Comparison of ENCODE assay signal across 12 cellular contexts in the genomic region with DNA sequence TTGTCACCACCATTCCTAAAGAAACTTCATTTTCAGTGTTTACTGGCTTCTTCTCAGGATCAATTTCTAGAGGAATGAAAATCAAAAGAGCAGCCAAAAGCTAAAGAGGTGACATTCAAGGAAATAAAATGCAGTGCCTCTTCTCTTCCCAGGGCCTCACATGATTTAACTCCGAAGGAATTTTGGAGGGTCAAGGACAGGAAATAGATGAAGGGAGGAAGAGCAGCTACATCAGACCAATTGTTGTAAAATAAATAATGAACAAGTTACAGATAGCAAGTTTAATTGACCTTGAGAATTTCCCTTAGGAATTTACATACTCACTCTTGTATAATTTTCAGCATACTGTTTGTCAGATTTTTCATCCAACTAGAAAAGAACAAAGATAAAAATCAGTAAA.
DNase-seq lines count a peak whose midpoint lies in the region; ATAC-seq and TF ChIP-seq lines count a peak whose summit lies in the region.
"Had no signal": no experiment of that assay in that cellular context is flagged by ENCODE, and none has a peak within 500 bp of the region (broad histone marks: within the 10 kb centered on the region; RNA-seq: fewer than 3 reads in every experiment).

No MANE protein-coding gene starts in this region.

- ATAC-seq in SK-N-SH treated with all-trans-retinoic acid at 6 μM for 48 hours (peak; percentile 80), right cardiac atrium (peak; percentile 43 to 59), HG03565 (IDR thresholded peaks at IDR 0.05; ENCODE audit: unreplicated experiment) (no peak)
- ATAC-seq in CD8-positive, alpha-beta T cell, result no peak
- ATAC-seq: activated T-cell treated with anti-CD3 and anti-CD28 coated beads, Interleukin-2, amount 50 U/mL, for 4 hours had no signal

- intact Hi-C loops in right cardiac atrium (cut with DNase I), result no loop called here
- intact Hi-C loops in CD8-positive, alpha-beta T cell (cut with DNase I, micrococcal nuclease), result no loop called here

- H3K4me1 ChIP-seq in right cardiac atrium (ENCODE audit: control insufficient read depth, insufficient read depth, low read length), result peaks cover 2% of the 10 kb centered on the region
- H3K4me1 ChIP-seq in CD8-positive, alpha-beta T cell (ENCODE audit: insufficient read depth, low read length), result no peaks in the 10 kb centered on the region

- H3K4me3 Mint-ChIP-seq in CD8-positive, alpha-beta T cell, result no peak overlapping the region
- H3K4me3 Mint-ChIP-seq: activated T-cell treated with anti-CD3 and anti-CD28 coated beads, Interleukin-2, amount 50 U/mL, for 4 hours; central memory CD8-positive, alpha-beta T cell had no signal

- no peak overlapping the region for H3K27ac ChIP-seq in right cardiac atrium (ENCODE audit: low read length)
- no peak overlapping the region for H3K27ac ChIP-seq in CD8-positive, alpha-beta T cell (ENCODE audit: low read depth, low read length)

- no peak overlapping the region for H3K4me3 ChIP-seq in right cardiac atrium (ENCODE audit: low read length)
- no peak overlapping the region for H3K4me3 ChIP-seq in CD8-positive, alpha-beta T cell (ENCODE audit: low read depth, low read length)
- H3K4me3 ChIP-seq: K562 had no signal

- H3K9me3 ChIP-seq in right cardiac atrium (ENCODE audit: control insufficient read depth, low read length), result no peaks in the 10 kb centered on the region
- H3K9me3 ChIP-seq in CD8-positive, alpha-beta T cell (ENCODE audit: low read length), result no peaks in the 10 kb centered on the region

- no peak overlapping the region for H3K27ac Mint-ChIP-seq in CD8-positive, alpha-beta T cell

- no peaks in the 10 kb centered on the region for H3K9me3 Mint-ChIP-seq in CD8-positive, alpha-beta T cell
- H3K9me3 Mint-ChIP-seq: activated T-cell treated with anti-CD3 and anti-CD28 coated beads, Interleukin-2, amount 50 U/mL, for 4 hours; central memory CD8-positive, alpha-beta T cell had no signal

- H3K36me3 ChIP-seq in CD8-positive, alpha-beta T cell (ENCODE audit: insufficient read depth, low read length), result no peaks in the 10 kb centered on the region

- TF ChIP-seq CTCF in CD8-positive, alpha-beta T cell (IDR thresholded peaks at IDR 0.05), result no peak

- no peaks in the 10 kb centered on the region for H3K4me1 Mint-ChIP-seq in CD8-positive, alpha-beta T cell (ENCODE audit: low read depth)
- H3K4me1 Mint-ChIP-seq: central memory CD8-positive, alpha-beta T cell had no signal

- POLR2A ChIA-PET in CD8-positive, alpha-beta T cell (lab: Charles Lee), result no interaction called here

- CTCF ChIA-PET in CD8-positive, alpha-beta T cell (lab: Charles Lee), result no interaction called here

- H3K27me3 Mint-ChIP-seq in CD8-positive, alpha-beta T cell (ENCODE audit: low read depth), result no peaks in the 10 kb centered on the region
- H3K27me3 Mint-ChIP-seq: central memory CD8-positive, alpha-beta T cell had no signal

- peaks cover 32% of the 10 kb centered on the region for H3K36me3 Mint-ChIP-seq in CD8-positive, alpha-beta T cell

- peak; percentile 80 for DNase-seq in ELR (ENCODE audit: low read depth)
- DNase-seq in right cardiac atrium, result no peak
- DNase-seq in pulmonary artery endothelial cell (ENCODE audit: low read depth, low spot score), result peak; percentile 71
- no peak for DNase-seq in CD8-positive, alpha-beta T cell
- no peak for DNase-seq in NCI-H1417 treated with DMSO at 0.1 percent for 48 hours (lab: John Stamatoyannopoulos, UW)
- no peak for DNase-seq in NCI-H1092 (lab: John Stamatoyannopoulos, UW)
- DNase-seq: activated T-cell treated with anti-CD3 and anti-CD28 coated beads, Interleukin-2, amount 50 U/mL, for 4 hours; DMS79 had no signal

- no peaks in the 10 kb centered on the region for H3K27me3 ChIP-seq in right cardiac atrium (ENCODE audit: control insufficient read depth, insufficient read depth)
- H3K27me3 ChIP-seq in CD8-positive, alpha-beta T cell (ENCODE audit: insufficient read depth, low read length), result no peaks in the 10 kb centered on the region

- WGBS in right cardiac atrium, result 16% methylated on average over 1 of the region's 1 CpG

TF ChIP-seq in SK-N-SH treated with all-trans-retinoic acid at 6 μM for 48 hours, 23 proteins besides CTCF, POLR2A, EP300 and RAD21:
- TF ChIP-seq SNAI2 (CRISPR knock-in tag; IDR thresholded peaks at IDR 0.05) (no peak), CREB5 (CRISPR knock-in tag; IDR thresholded peaks at IDR 0.05; ENCODE audit: low read depth) (0 out of 2 replicates have a peak, but pooled peaks have one; percentile 37), POU6F1 (CRISPR knock-in tag; IDR thresholded peaks at IDR 0.05; ENCODE audit: borderline replicate concordance, low read depth) (no peak), PPARA (CRISPR knock-in tag; IDR thresholded peaks at IDR 0.05; ENCODE audit: borderline replicate concordance) (no peak), ISL1 (CRISPR knock-in tag; IDR thresholded peaks at IDR 0.05) (peak; percentile 37)
TF ChIP-seq in SK-N-SH treated with all-trans-retinoic acid at 6 μM for 48 hours: peak in this region for 2.

Comparison
In these comparisons a context has a peak if more than half of its experiments do, and no peak if none do; other contexts are left out.
1. DNase-seq: peak in ELR (single experiment) and pulmonary artery endothelial cell (single experiment); none in right cardiac atrium (0 of 3), CD8-positive, alpha-beta T cell (0 of 7), NCI-H1417 treated with DMSO at 0.1 percent for 48 hours (single experiment) and NCI-H1092 (single experiment).
2. ATAC-seq: peak in SK-N-SH treated with all-trans-retinoic acid at 6 μM for 48 hours (single experiment) and right cardiac atrium (2 of 2); none in CD8-positive, alpha-beta T cell (single experiment) and HG03565 (single experiment).